Comparison of ENCODE assay signal across 8 cellular contexts in genomic region chr9:70259512-70259802, GRCh38. TPM values are rescaled to one million over a fixed set of nuclear protein-coding genes. Genes with fewer than 3 reads are reported as not detected.
DNase-seq lines count a peak whose midpoint lies in the region; ATAC-seq and TF ChIP-seq lines count a peak whose summit lies in the region.

No MANE protein-coding gene starts in this region.

- H3K36me3 ChIP-seq in kidney epithelial cell (ENCODE audit: control insufficient read depth, insufficient read depth, low read length) (peaks cover 1% of the 10 kb centered on the region), testis (ENCODE audit: low read depth, missing control alignments) (no peaks in the 10 kb centered on the region)

- ATAC-seq in activated naive CD8-positive, alpha-beta T cell treated with anti-CD3 and anti-CD28 coated beads, Interleukin-2, amount 10 ng/mL, durations not matched to agents 7 days and 5 days (ENCODE audit: low read depth): no peak

- H3K27ac ChIP-seq in testis: peak overlapping the region; percentile 97 to 98

- peaks cover 6% of the 10 kb centered on the region for H3K27me3 Mint-ChIP-seq in activated CD4-positive, alpha-beta T cell treated with anti-CD3 and anti-CD28 coated beads, Interleukin-2, amount 10 ng/mL, durations not matched to agents 24 days and 14 days
- H3K27me3 Mint-ChIP-seq in activated naive CD8-positive, alpha-beta T cell treated with anti-CD3 and anti-CD28 coated beads, Interleukin-2, amount 10 ng/mL, durations not matched to agents 7 days and 5 days: no peaks in the 10 kb centered on the region

- H3K9me3 Mint-ChIP-seq in activated CD4-positive, alpha-beta T cell treated with anti-CD3 and anti-CD28 coated beads, Interleukin-2, amount 10 ng/mL, durations not matched to agents 24 days and 14 days: no peaks in the 10 kb centered on the region
- H3K9me3 Mint-ChIP-seq in activated naive CD8-positive, alpha-beta T cell treated with anti-CD3 and anti-CD28 coated beads, Interleukin-2, amount 10 ng/mL, durations not matched to agents 7 days and 5 days: no peaks in the 10 kb centered on the region

- peaks cover 42% of the 10 kb centered on the region for H3K36me3 Mint-ChIP-seq in activated CD4-positive, alpha-beta T cell treated with anti-CD3 and anti-CD28 coated beads, Interleukin-2, amount 10 ng/mL, durations not matched to agents 24 days and 14 days (ENCODE audit: low read depth)
- H3K36me3 Mint-ChIP-seq in activated naive CD8-positive, alpha-beta T cell treated with anti-CD3 and anti-CD28 coated beads, Interleukin-2, amount 10 ng/mL, durations not matched to agents 7 days and 5 days: peaks cover 28% of the 10 kb centered on the region

- H3K4me1 Mint-ChIP-seq in activated CD4-positive, alpha-beta T cell treated with anti-CD3 and anti-CD28 coated beads, Interleukin-2, amount 10 ng/mL, durations not matched to agents 24 days and 14 days: peaks cover 49% of the 10 kb centered on the region
- H3K4me1 Mint-ChIP-seq in activated naive CD8-positive, alpha-beta T cell treated with anti-CD3 and anti-CD28 coated beads, Interleukin-2, amount 10 ng/mL, durations not matched to agents 7 days and 5 days: peaks cover 48% of the 10 kb centered on the region

- peak overlapping the region; percentile 91 for H3K4me3 Mint-ChIP-seq in activated CD4-positive, alpha-beta T cell treated with anti-CD3 and anti-CD28 coated beads, Interleukin-2, amount 10 ng/mL, durations not matched to agents 24 days and 14 days
- H3K4me3 Mint-ChIP-seq in activated naive CD8-positive, alpha-beta T cell treated with anti-CD3 and anti-CD28 coated beads, Interleukin-2, amount 10 ng/mL, durations not matched to agents 7 days and 5 days: peak overlapping the region; percentile 95

- H3K27ac Mint-ChIP-seq in activated CD4-positive, alpha-beta T cell treated with anti-CD3 and anti-CD28 coated beads, Interleukin-2, amount 10 ng/mL, durations not matched to agents 24 days and 14 days: peak overlapping the region; percentile 85
- peak overlapping the region; percentile 94 for H3K27ac Mint-ChIP-seq in activated naive CD8-positive, alpha-beta T cell treated with anti-CD3 and anti-CD28 coated beads, Interleukin-2, amount 10 ng/mL, durations not matched to agents 7 days and 5 days

- WGBS in testis, 2 donors: 0% methylated on average over 10 of the region's 10 CpGs

- H3K4me3 ChIP-seq in kidney epithelial cell (ENCODE audit: low read depth, low read length) (peak overlapping the region; percentile 86), testis (peak overlapping the region; percentile 93 to 99)

- H3K27me3 ChIP-seq in kidney epithelial cell (ENCODE audit: control insufficient read depth, insufficient read depth, low read length) (no peaks in the 10 kb centered on the region), testis (no peaks in the 10 kb centered on the region)

- TF ChIP-seq CTCF in kidney epithelial cell (IDR thresholded peaks at IDR 0.05; ENCODE audit: insufficient read depth, low read length, poor library complexity, severe bottlenecking) (no peak), testis (IDR thresholded peaks at IDR 0.05) (no peak)

- POLR2A ChIA-PET in activated naive CD8-positive, alpha-beta T cell treated with anti-CD3 and anti-CD28 coated beads, Interleukin-2, amount 10 ng/mL, durations not matched to agents 7 days and 5 days (lab: Charles Lee): interaction anchor here (0.9 to 2.9 kb wide), 3 partner anchors 9 to 160 kb away, joined by 3 to 23 read pairs (median 7); no protein-coding TSS in a partner anchor

- TF ChIP-seq POLR2A in testis (IDR thresholded peaks at IDR 0.05): no peak

- intact Hi-C loops in activated CD4-positive, alpha-beta T cell treated with anti-CD3 and anti-CD28 coated beads, Interleukin-2, amount 10 ng/mL, durations not matched to agents 24 days and 14 days (cut with micrococcal nuclease): loop anchor here (1.0 to 10.0 kb wide), 6 partner anchors 162 to 1508 kb away; partner anchors contain the start of genes APBA1 and CEMIP2
- intact Hi-C loops in testis (cut with DNase I; ENCODE audit: low total_unique reads): no loop called here

- DNase-seq in activated CD4-positive, alpha-beta T cell treated with anti-CD3 and anti-CD28 coated beads, Interleukin-2, amount 10 ng/mL, durations not matched to agents 24 days and 14 days: no peak
- no peak for DNase-seq in activated CD4-positive, alpha-beta T cell treated with anti-CD3 and anti-CD28 coated beads for 1 hour
- DNase-seq in activated naive CD8-positive, alpha-beta T cell treated with anti-CD3 and anti-CD28 coated beads, Interleukin-2, amount 10 ng/mL, durations not matched to agents 7 days and 5 days: no peak
- DNase-seq in kidney epithelial cell (ENCODE audit: low read depth) (no peak), testis (no peak), SKM-1 (lab: John Stamatoyannopoulos, UW; ENCODE audit: unreplicated experiment) (no peak), NK-92 (lab: John Stamatoyannopoulos, UW; ENCODE audit: unreplicated experiment) (no peak), NCI-H1417 treated with DMSO at 0.1 percent for 48 hours (lab: John Stamatoyannopoulos, UW) (no peak)

- H3K9me3 ChIP-seq in testis: no peaks in the 10 kb centered on the region

- H3K4me1 ChIP-seq in testis: peaks cover 49% of the 10 kb centered on the region

RNA-seq across cellular contexts. Expression of gene SMC5, which starts 0.7 kb away (rescaled TPM):
- total RNA-seq in activated CD4-positive, alpha-beta T cell treated with anti-CD3 and anti-CD28 coated beads, Interleukin-2, amount 10 ng/mL, durations not matched to agents 24 days and 14 days: 47.0 and 50.7 TPM in 2 replicates
- total RNA-seq in activated naive CD8-positive, alpha-beta T cell treated with anti-CD3 and anti-CD28 coated beads, Interleukin-2, amount 10 ng/mL, durations not matched to agents 7 days and 5 days: 10 to 100 TPM; 42.3 to 44.9 TPM
- total RNA-seq in kidney epithelial cell (20.8 and 25.4 TPM in 2 replicates), testis (10 to 100 TPM; 39.0 to 42.6 TPM)
- polyA plus RNA-seq in testis (ENCODE audit: insufficient read depth, low read depth, low replicate concordance): 11.9 TPM
